Comparison of ENCODE assay signal across 28 cellular contexts in the genomic region with DNA sequence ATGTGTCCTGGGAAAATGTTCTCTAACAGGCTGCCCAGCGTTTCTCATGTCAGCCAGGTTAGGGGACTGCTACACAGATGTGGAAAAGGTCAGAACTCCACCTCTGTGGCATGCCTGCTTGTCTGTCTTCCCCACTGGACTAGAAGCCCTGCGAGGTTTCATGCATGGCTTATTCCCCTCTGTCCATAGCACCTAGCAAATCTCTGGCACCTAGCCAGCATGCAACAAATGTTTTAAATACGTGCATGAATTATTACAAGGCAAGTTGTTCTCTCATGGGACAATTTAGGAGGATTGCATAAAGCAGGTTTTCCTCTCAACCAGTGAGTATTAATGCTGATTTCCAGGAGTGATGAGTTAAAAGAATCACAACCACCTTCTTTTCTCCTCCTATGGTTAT. TPM values are rescaled to one million over a fixed set of nuclear protein-coding genes. Genes with fewer than 3 reads are reported as not detected.
"Had no signal": no experiment of that assay in that cellular context is flagged by ENCODE, and none has a peak within 500 bp of the region (broad histone marks: within the 10 kb centered on the region; RNA-seq: fewer than 3 reads in every experiment).

No MANE protein-coding gene starts in this region.

- DNase-seq: Karpas-422; KG1; MG63; NCI-H1092 treated with DMSO at 0.1 percent for 48 hours; NCI-H1417; NCI-H1436 treated with DMSO at 0.1 percent for 48 hours; NCI-H1694; NCI-H187 treated with DMSO at 0.1 percent for 48 hours; NCI-H2081; NCI-H2107; NCI-H2171 treated with DMSO at 0.1 percent for 48 hours; NCI-H345; NCI-H446 treated with DMSO at 0.1 percent for 48 hours; NCI-H510A treated with DMSO at 0.1 percent for 48 hours; NCI-H526; NCI-H748 treated with DMSO at 0.1 percent for 48 hours; NK-92 treated with Interleukin-12 subunit alpha and Interleukin-12 subunit beta, amount 100 ng/mL, for 24 hours; PC-3; SHP77; T-helper 1 cell; T-helper 17 cell had no signal

- H3K27ac ChIP-seq: HL-60, RWPE1 had no signal

- H3K27me3 ChIP-seq: MG63 had no signal

- H3K9me3 Mint-ChIP-seq: IgD-negative memory B cell had no signal

- H3K27ac Mint-ChIP-seq: IgD-negative memory B cell, T-helper 17 cell had no signal

- H3K27me3 Mint-ChIP-seq: IgD-negative memory B cell, T-helper 17 cell had no signal

- ATAC-seq: Panc1, PC-3, SK-N-SH treated with all-trans-retinoic acid at 6 μM for 48 hours, T-helper 17 cell had no signal

- H3K9me3 ChIP-seq: MG63 had no signal

- H3K4me3 ChIP-seq: MG63 had no signal

- FAIRE-seq: HTR-8/SVneo had no signal

- H3K4me3 Mint-ChIP-seq: IgD-negative memory B cell, T-helper 17 cell had no signal

RNA-seq across cellular contexts. Expression of a gene that starts 21.4 kb away (rescaled TPM):
- total RNA-seq: OCI-LY7 had no signal
- polyA plus RNA-seq: IgD-negative memory B cell had no signal
